ENCODE assay signal across 26 cellular contexts in the genomic region with DNA sequence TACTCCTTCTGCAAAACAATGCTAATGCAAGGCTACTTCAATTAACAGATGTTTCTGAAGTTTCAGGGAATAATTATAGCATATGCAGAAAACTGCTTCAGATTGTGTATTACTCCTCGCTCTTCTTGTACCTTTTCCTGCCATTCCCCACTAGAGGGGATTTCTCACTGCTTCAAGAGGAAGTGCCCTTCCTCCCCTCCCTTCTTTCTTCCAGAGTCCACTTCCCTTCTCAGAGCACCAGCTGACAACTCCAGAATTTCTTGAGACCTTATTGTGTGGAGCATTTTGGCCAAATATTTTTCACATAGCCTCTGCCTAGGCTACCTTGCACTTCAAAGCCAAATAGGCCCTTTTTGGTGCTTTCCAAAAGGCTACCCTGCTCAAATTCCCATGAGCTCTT.
"Had no signal": no experiment of that assay in that cellular context is flagged by ENCODE, and none has a peak within 500 bp of the region (broad histone marks: within the 10 kb centered on the region; RNA-seq: fewer than 3 reads in every experiment).

No MANE protein-coding gene starts in this region.

- ATAC-seq: activated CD8-positive, alpha-beta T cell treated with anti-CD3 and anti-CD28 coated beads, Interleukin-2, amount 10 ng/mL, durations not matched to agents 7 days and 5 days; body of pancreas had no signal

- H3K4me1 ChIP-seq: body of pancreas, breast epithelium had no signal

- DNase-seq: activated CD4-positive, alpha-beta T cell treated with anti-CD3 and anti-CD28 coated beads, Interleukin-2, amount 10 ng/mL, durations not matched to agents 7 days and 5 days; activated CD4-positive, alpha-beta T cell treated with anti-CD3 and anti-CD28 coated beads, Interleukin-2, amount 50 U/mL, for 48 hours; activated CD8-positive, alpha-beta T cell treated with anti-CD3 and anti-CD28 coated beads, Interleukin-2, amount 10 ng/mL, durations not matched to agents 7 days and 5 days; activated gamma-delta T cell; activated naive CD4-positive, alpha-beta T cell treated with Interleukin-2 at 50 U/mL for 16 hours; activated naive CD8-positive, alpha-beta T cell treated with anti-CD3 and anti-CD28 coated beads, Interleukin-2, amount 10 ng/mL, durations not matched to agents 7 days and 5 days; activated T-cell treated with anti-CD3 and anti-CD28 coated beads, Interleukin-2, amount 50 U/mL, for 24 hours; body of pancreas; NCI-H1092; NCI-H1436 treated with DMSO at 0.1 percent for 48 hours; NCI-H187; NCI-H2107; NCI-H2171; NCI-H510A treated with DMSO at 0.1 percent for 48 hours; NCI-H526 treated with DMSO at 0.1 percent for 48 hours; NCI-H774; Right ventricle myocardium superior; SW 1271; T-helper 1 cell; T-helper 2 cell; T-helper 9 cell; WERI-Rb-1 had no signal

- H3K27me3 Mint-ChIP-seq: activated naive CD4-positive, alpha-beta T cell treated with anti-CD3 and anti-CD28 coated beads, Interleukin-2, amount 50 U/mL, for 24 hours; activated T-cell treated with anti-CD3 and anti-CD28 coated beads, Interleukin-2, amount 50 U/mL, for 24 hours had no signal

- H3K36me3 Mint-ChIP-seq: activated naive CD4-positive, alpha-beta T cell treated with anti-CD3 and anti-CD28 coated beads, Interleukin-2, amount 50 U/mL, for 24 hours; activated naive CD8-positive, alpha-beta T cell treated with anti-CD3 and anti-CD28 coated beads, Interleukin-2, amount 10 ng/mL, durations not matched to agents 7 days and 5 days had no signal

- H3K4me1 Mint-ChIP-seq: activated naive CD4-positive, alpha-beta T cell treated with anti-CD3 and anti-CD28 coated beads, Interleukin-2, amount 50 U/mL, for 24 hours; activated naive CD8-positive, alpha-beta T cell treated with anti-CD3 and anti-CD28 coated beads, Interleukin-2, amount 10 ng/mL, durations not matched to agents 7 days and 5 days had no signal

- H3K27ac Mint-ChIP-seq: activated CD4-positive, alpha-beta T cell treated with anti-CD3 and anti-CD28 coated beads, Interleukin-2, amount 10 ng/mL, durations not matched to agents 7 days and 5 days; activated CD8-positive, alpha-beta T cell treated with anti-CD3 and anti-CD28 coated beads, Interleukin-2, amount 10 ng/mL, durations not matched to agents 7 days and 5 days; activated naive CD4-positive, alpha-beta T cell treated with anti-CD3 and anti-CD28 coated beads, Interleukin-2, amount 50 U/mL, for 24 hours; activated naive CD8-positive, alpha-beta T cell treated with anti-CD3 and anti-CD28 coated beads, Interleukin-2, amount 10 ng/mL, durations not matched to agents 7 days and 5 days; activated T-cell treated with anti-CD3 and anti-CD28 coated beads, Interleukin-2, amount 50 U/mL, for 24 hours; activated T-helper 2 cell treated with anti-CD3 and anti-CD28 coated beads, Interferon-gamma antibody, Interleukin-2, Interleukin-4, amounts not matched to agents 10 μg/mL and 5 μg/mL and 100 μg/mL, durations not matched to agents 14 hours and 24 hours and 36 hours had no signal

- H3K27me3 ChIP-seq: body of pancreas, breast epithelium had no signal

- H3K36me3 ChIP-seq: breast epithelium, WERI-Rb-1 had no signal

- H3K4me3 ChIP-seq: body of pancreas, breast epithelium had no signal

- H3K9me3 Mint-ChIP-seq: activated naive CD4-positive, alpha-beta T cell treated with anti-CD3 and anti-CD28 coated beads, Interleukin-2, amount 50 U/mL, for 24 hours; activated naive CD8-positive, alpha-beta T cell treated with anti-CD3 and anti-CD28 coated beads, Interleukin-2, amount 10 ng/mL, durations not matched to agents 7 days and 5 days; activated T-cell treated with anti-CD3 and anti-CD28 coated beads, Interleukin-2, amount 50 U/mL, for 24 hours; activated T-helper 2 cell treated with anti-CD3 and anti-CD28 coated beads, Interferon-gamma antibody, Interleukin-2, Interleukin-4, amounts not matched to agents 10 μg/mL and 5 μg/mL and 100 μg/mL, durations not matched to agents 14 hours and 24 hours and 36 hours had no signal

- H3K27ac ChIP-seq: body of pancreas, breast epithelium, WERI-Rb-1 had no signal

- H3K4me3 Mint-ChIP-seq: activated CD4-positive, alpha-beta T cell treated with anti-CD3 and anti-CD28 coated beads, Interleukin-2, amount 10 ng/mL, durations not matched to agents 7 days and 5 days; activated CD8-positive, alpha-beta T cell treated with anti-CD3 and anti-CD28 coated beads, Interleukin-2, amount 10 ng/mL, durations not matched to agents 7 days and 5 days; activated naive CD4-positive, alpha-beta T cell treated with anti-CD3 and anti-CD28 coated beads, Interleukin-2, amount 50 U/mL, for 24 hours; activated naive CD8-positive, alpha-beta T cell treated with anti-CD3 and anti-CD28 coated beads, Interleukin-2, amount 10 ng/mL, durations not matched to agents 7 days and 5 days; activated T-cell treated with anti-CD3 and anti-CD28 coated beads, Interleukin-2, amount 50 U/mL, for 24 hours had no signal

- FAIRE-seq: astrocyte had no signal
